In genomic region chr4:189279188-189279587, GRCh38 we compare ENCODE assay signal across 24 cellular contexts.
DNase-seq lines count a peak whose midpoint lies in the region; FAIRE-seq and TF ChIP-seq lines count a peak whose summit lies in the region.
"Had no signal": no experiment of that assay in that cellular context is flagged by ENCODE, and none has a peak within 500 bp of the region (broad histone marks: within the 10 kb centered on the region; RNA-seq: fewer than 3 reads in every experiment).

No MANE protein-coding gene starts in this region.

- no peaks in the 10 kb centered on the region for H3K9me1 ChIP-seq in endothelial cell of umbilical vein (replicated peaks; ENCODE audit: control insufficient read depth, extremely low read depth, insufficient read depth, low read length)

- peaks cover 7% of the 10 kb centered on the region; the same call in 1 of the 2 replicates for H3K9me3 ChIP-seq in AG04450 (ENCODE audit: control insufficient read depth, insufficient read depth, low read length)
- H3K9me3 ChIP-seq in HEK293 (ENCODE audit: control insufficient read depth, insufficient read depth, low read depth, low read length), result no peaks in the 10 kb centered on the region
- peaks cover 3% of the 10 kb centered on the region for H3K9me3 ChIP-seq in endothelial cell of umbilical vein (replicated peaks; ENCODE audit: control insufficient read depth, insufficient read depth, low read length)
- H3K9me3 ChIP-seq in mesenchymal stem cell (ENCODE audit: control insufficient read depth, low read length), result peaks cover 2% of the 10 kb centered on the region
- H3K9me3 ChIP-seq in spleen, result peaks cover 0 to 13% (median 0%) of the 10 kb centered on the region in 8 donors
- H3K9me3 ChIP-seq: BLaER1, Caco-2 had no signal

- no peaks in the 10 kb centered on the region for H4K20me1 ChIP-seq in endothelial cell of umbilical vein (replicated peaks; ENCODE audit: control insufficient read depth, extremely low read depth, insufficient read depth, low read length)
- H4K20me1 ChIP-seq: BLaER1 had no signal

- DNase-seq in AG04450 (ENCODE audit: low read depth, low spot score) (peak; percentile 90), endothelial cell of umbilical vein (ENCODE audit: low read depth, low spot score) (no peak), mesenchymal stem cell (peak; percentile 86), UCSD-AML1 (lab: John Stamatoyannopoulos, UW; ENCODE audit: unreplicated experiment) (no peak), posterior cingulate gyrus (no peak), spleen (no peak), GM13977 (ENCODE audit: low spot score) (no peak)
- DNase-seq: Caco-2; CD4-positive, alpha-beta T cell; DMS 273 treated with DMSO at 0.1 percent for 48 hours; DMS79 treated with DMSO at 0.1 percent for 48 hours; HCEC 1CT; Karpas-422; MV-4-11; NCI-H1105 treated with DMSO at 0.1 percent for 48 hours; NCI-H2029 treated with DMSO at 0.1 percent for 48 hours; NCI-H2171; NCI-H524 treated with DMSO at 0.1 percent for 48 hours; NCI-H82 had no signal

- peak overlapping the region; percentile 75 for H3K27ac ChIP-seq in AG04450 (ENCODE audit: low read depth, low read length)
- H3K27ac ChIP-seq in HEK293 (ENCODE audit: extremely low read depth, low read depth, low read length), result no peak overlapping the region
- no peak overlapping the region for H3K27ac ChIP-seq in endothelial cell of umbilical vein (ENCODE audit: insufficient read depth, low read depth, low read length)
- no peak overlapping the region for H3K27ac ChIP-seq in mesenchymal stem cell (ENCODE audit: low read length, poor library complexity, severe bottlenecking)
- H3K27ac ChIP-seq in spleen, result no peak overlapping the region
- H3K27ac ChIP-seq: BLaER1 had no signal

- H3K23ac ChIP-seq in mesenchymal stem cell (ENCODE audit: low read length in 2 of 2), result no peak overlapping the region

- dilution Hi-C loops in endothelial cell of umbilical vein (cut with MboI; ENCODE audit: extremely low pct_ligation_motif_present, low sequenced_read_pairs), result no loop called here

- TF ChIP-seq POLR2A in endothelial cell of umbilical vein (IDR thresholded peaks at IDR 0.05; ENCODE audit: low read depth, low read length) (no peak), spleen (IDR thresholded peaks at IDR 0.05) (no peak)

- H3K9ac ChIP-seq in endothelial cell of umbilical vein (replicated peaks; ENCODE audit: extremely low read depth, insufficient read depth, low read length) (no peak overlapping the region), mesenchymal stem cell (ENCODE audit: low read length) (no peak overlapping the region)
- H3K9ac ChIP-seq: BLaER1 had no signal

- intact Hi-C loops in endothelial cell of umbilical vein (cut with micrococcal nuclease) (no loop called here), posterior cingulate gyrus (cut with DNase I) (no loop called here), spleen (cut with DNase I; ENCODE audit: low total_unique reads) (no loop called here)

- TF ChIP-seq CTCF in AG04450 (IDR thresholded peaks at IDR 0.05; ENCODE audit: low read depth, low read length) (no peak), HEK293 (tag by site-specific recombination; IDR thresholded peaks at IDR 0.05) (no peak), endothelial cell of umbilical vein (IDR thresholded peaks at IDR 0.05; ENCODE audit: extremely low read depth in 1 of 2, insufficient read depth in 1 of 2, low read depth in 1 of 2, low read length in 2 of 2) (no peak), spleen (IDR thresholded peaks at IDR 0.05 in 8 of 11, conservative IDR thresholded peaks at IDR 0.05 in 3 of 11) (no peak), GM13977 (IDR thresholded peaks at IDR 0.05; ENCODE audit: extremely low read depth, insufficient read depth, missing control alignments) (no peak)

- H3K4me3 ChIP-seq in AG04450 (ENCODE audit: low read depth, low read length) (no peak overlapping the region), HEK293 (ENCODE audit: low read depth, low read length) (no peak overlapping the region), endothelial cell of umbilical vein (replicated peaks in 1 of 3; ENCODE audit: insufficient read depth in 1 of 3, low read depth in 1 of 3, low read length in 3 of 3) (no peak overlapping the region), mesenchymal stem cell (ENCODE audit: insufficient read depth in 1 of 2, low read depth in 1 of 2, low read length in 2 of 2) (no peak overlapping the region), spleen (no peak overlapping the region)
- H3K4me3 ChIP-seq: BLaER1, GM23338 had no signal

- no peak overlapping the region for H3K4ac ChIP-seq in mesenchymal stem cell (ENCODE audit: low read depth in 1 of 2, low read length in 2 of 2)

- H3K36me3 ChIP-seq in HEK293 (ENCODE audit: control insufficient read depth in 2 of 2, insufficient read depth in 1 of 2, low read length in 2 of 2), result no peaks in the 10 kb centered on the region
- no peaks in the 10 kb centered on the region for H3K36me3 ChIP-seq in endothelial cell of umbilical vein (ENCODE audit: control insufficient read depth in 2 of 2, extremely low read depth in 1 of 2, insufficient read depth in 2 of 2, low read length in 2 of 2)
- H3K36me3 ChIP-seq in mesenchymal stem cell (ENCODE audit: control insufficient read depth in 1 of 2, insufficient read depth in 2 of 2, low read depth in 1 of 2, low read length in 2 of 2), result no peaks in the 10 kb centered on the region
- no peaks in the 10 kb centered on the region for H3K36me3 ChIP-seq in spleen
- H3K36me3 ChIP-seq: BLaER1 had no signal

- no peak overlapping the region for H2BK5ac ChIP-seq in mesenchymal stem cell (ENCODE audit: low read depth, low read length, poor library complexity, severe bottlenecking)

- H3K79me2 ChIP-seq in endothelial cell of umbilical vein (ENCODE audit: control insufficient read depth, insufficient read depth, low read length), result no peaks in the 10 kb centered on the region

- H3K14ac ChIP-seq in mesenchymal stem cell (ENCODE audit: low read length in 2 of 2), result no peak overlapping the region

- no peak overlapping the region for H4K8ac ChIP-seq in mesenchymal stem cell (ENCODE audit: low read length)

- no peak overlapping the region for H2BK12ac ChIP-seq in mesenchymal stem cell (ENCODE audit: low read length in 2 of 2)

- H4K91ac ChIP-seq in mesenchymal stem cell (ENCODE audit: low read length), result no peak overlapping the region

- no TSS peak for BruUV-seq in endothelial cell of umbilical vein (replicated peaks; lab: Mats Ljungman, UMichigan)

- FAIRE-seq in endothelial cell of umbilical vein (lab: Jason Lieb, UNC), result no peak
- FAIRE-seq: G401.6, RCC 7860 had no signal

- no peak overlapping the region for H2AFZ ChIP-seq in endothelial cell of umbilical vein (ENCODE audit: low read depth, low read length)
- no peak overlapping the region for H2AFZ ChIP-seq in mesenchymal stem cell (ENCODE audit: low read depth, low read length)
- H2AFZ ChIP-seq: GM23338 had no signal

- in situ Hi-C loops in GM13977 (cut with MboI; ENCODE audit: low pct_unique_long_range_greater_than_20kb, low sequenced_read_pairs, unreplicated experiment), result no loop called here

- no peak overlapping the region for H2AK5ac ChIP-seq in mesenchymal stem cell (ENCODE audit: low read length, severe bottlenecking)

- H3K4me2 ChIP-seq in endothelial cell of umbilical vein (ENCODE audit: insufficient read depth, low read length), result no peak overlapping the region
- no peak overlapping the region for H3K4me2 ChIP-seq in mesenchymal stem cell (ENCODE audit: low read length, poor library complexity, severe bottlenecking)
- H3K4me2 ChIP-seq: BLaER1, GM23338 had no signal

- no peak overlapping the region for H2BK15ac ChIP-seq in mesenchymal stem cell (ENCODE audit: low read depth, poor library complexity, severe bottlenecking)

- H3K18ac ChIP-seq in mesenchymal stem cell (ENCODE audit: low read depth in 1 of 2, low read length in 2 of 2), result no peak overlapping the region

- 37% methylated on average over 11 of the region's 11 CpGs for WGBS in mesenchymal stem cell
- whole genome bisulfite sequencing in spleen, 5 donors, result 85 to 94% (median 90%) methylated on average over 6 to 11 of the region's 11 CpGs

- H3K79me1 ChIP-seq in mesenchymal stem cell (replicated peaks; ENCODE audit: low read length, poor library complexity, severe bottlenecking), result no peaks in the 10 kb centered on the region

- CTCF ChIA-PET in AG04450 (lab: Charles Lee) (no interaction called here), HEK293 (lab: Yijun Ruan, JAX) (no interaction called here), endothelial cell of umbilical vein (lab: Charles Lee) (no interaction called here)

- POLR2A ChIA-PET in AG04450 (lab: Yijun Ruan, JAX) (no interaction called here), HEK293 (lab: Yijun Ruan, JAX) (no interaction called here), endothelial cell of umbilical vein (lab: Charles Lee) (no interaction called here)

- H3K4me1 ChIP-seq in HEK293 (ENCODE audit: control insufficient read depth, insufficient read depth, low read length) (no peaks in the 10 kb centered on the region), endothelial cell of umbilical vein (ENCODE audit: control insufficient read depth, extremely low read depth, insufficient read depth, low read length) (no peaks in the 10 kb centered on the region), mesenchymal stem cell (ENCODE audit: control insufficient read depth, insufficient read depth, low read depth, low read length) (no peaks in the 10 kb centered on the region), spleen (no peaks in the 10 kb centered on the region)
- H3K4me1 ChIP-seq: BLaER1, Caco-2 had no signal

- no peaks in the 10 kb centered on the region for H3K27me3 ChIP-seq in AG04450 (ENCODE audit: control insufficient read depth, insufficient read depth, low read length)
- no peaks in the 10 kb centered on the region for H3K27me3 ChIP-seq in endothelial cell of umbilical vein (ENCODE audit: control insufficient read depth in 2 of 2, insufficient read depth in 2 of 2, low read length in 2 of 2)
- no peaks in the 10 kb centered on the region for H3K27me3 ChIP-seq in mesenchymal stem cell (ENCODE audit: control insufficient read depth in 1 of 2, insufficient read depth in 1 of 2, low read length in 2 of 2)
- H3K27me3 ChIP-seq in spleen (replicated peaks in 1 of 7), result no peaks in the 10 kb centered on the region
- H3K27me3 ChIP-seq: BLaER1 had no signal

- no peak overlapping the region for H2BK120ac ChIP-seq in mesenchymal stem cell (ENCODE audit: low read depth, low read length)

TF ChIP-seq in HEK293, 187 proteins besides CTCF, POLR2A, EP300 and RAD21 (continues in another document):
- TF ChIP-seq ZBTB21 (tag by site-specific recombination; IDR thresholded peaks at IDR 0.05), result peak; percentile 89
- TF ChIP-seq ZNF629 (tag by site-specific recombination; IDR thresholded peaks at IDR 0.05), result peak; percentile 76

TF ChIP-seq in endothelial cell of umbilical vein, 7 proteins besides CTCF, POLR2A, EP300 and RAD21:
- TF ChIP-seq MAX (IDR thresholded peaks at IDR 0.05; ENCODE audit: insufficient read depth, insufficient read length) (no peak), FOS (IDR thresholded peaks at IDR 0.05; ENCODE audit: borderline replicate concordance, insufficient read depth, low read length) (no peak), JUN (IDR thresholded peaks at IDR 0.05; ENCODE audit: borderline replicate concordance, insufficient read depth, insufficient read length, low read depth) (peak; percentile 2)

Comparison
In these comparisons a context has a peak if more than half of its experiments do, and no peak if none do; other contexts are left out.
1. DNase-seq: peak in AG04450 (single experiment) and mesenchymal stem cell (single experiment); none in endothelial cell of umbilical vein (single experiment), UCSD-AML1 (single experiment), posterior cingulate gyrus (0 of 10), spleen (single experiment) and GM13977 (single experiment).